Comparison of ENCODE assay signal across 8 cellular contexts in genomic region chr16:87463722-87464690, GRCh38. TPM values are rescaled to one million over a fixed set of nuclear protein-coding genes. Genes with fewer than 3 reads are reported as not detected.
DNase-seq lines count a peak whose midpoint lies in the region; ATAC-seq, FAIRE-seq and TF ChIP-seq lines count a peak whose summit lies in the region.

No MANE protein-coding gene starts in this region.

- ATAC-seq in GM21526 (IDR thresholded peaks at IDR 0.05; ENCODE audit: low FRiP score, unreplicated experiment) (no peak), HG02938 (IDR thresholded peaks at IDR 0.05; ENCODE audit: unreplicated experiment) (no peak)

- H4K20me1 ChIP-seq in OCI-LY7 (ENCODE audit: insufficient read depth, low read length), result no peaks in the 10 kb centered on the region

- H3K4me1 ChIP-seq in OCI-LY7 (ENCODE audit: insufficient read depth, low read length, poor library complexity, severe bottlenecking) (peaks cover 15% of the 10 kb centered on the region), kidney (ENCODE audit: control insufficient read depth in 1 of 2, insufficient read depth in 1 of 2, low read depth in 1 of 2, low read length in 2 of 2) (peaks cover 41 to 43% of the 10 kb centered on the region in 2 donors)

- peak overlapping the region; percentile 39 for H3K4me2 ChIP-seq in OCI-LY7 (ENCODE audit: low read length)

- H3K27ac ChIP-seq in OCI-LY7 (ENCODE audit: low read depth, low read length, poor library complexity, severe bottlenecking) (no peak overlapping the region), kidney (ENCODE audit: low read depth in 2 of 2, low read length in 2 of 2) (peak overlapping the region; percentile 93 to 99)

- BruUV-seq in OCI-LY7 (replicated peaks; lab: Mats Ljungman, UMichigan), result no TSS peak

- H3K9ac ChIP-seq in kidney (ENCODE audit: low read length in 2 of 2), result peak overlapping the region in 1 of 2 donors; percentile 78

- CTCF ChIA-PET in OCI-LY7 (lab: Charles Lee; ENCODE audit: unreplicated experiment), result no interaction called here

- no peak for FAIRE-seq in kidney (lab: Jason Lieb, UNC)

- POLR2A ChIA-PET in OCI-LY7 (lab: Charles Lee), result interaction anchor here (1.5 kb wide), 1 partner anchor 20 kb away, joined by 3 read pairs; no protein-coding TSS in a partner anchor

- DNase-seq in GM13976 (ENCODE audit: low spot score) (peak; percentile 69), OCI-LY7 (ENCODE audit: low spot score) (peak; percentile 13), amniotic epithelial cell (ENCODE audit: low read depth) (peak; percentile 77), kidney (no peak), NCI-H187 treated with DMSO at 0.1 percent for 48 hours (lab: John Stamatoyannopoulos, UW) (no peak)
- peak in 2 of 3 donors; percentile 14 to 16 for DNase-seq in stimulated activated CD4-positive, alpha-beta T cell treated with anti-CD3 and anti-CD28 coated beads, TNF-alpha, amount 100 ng/mL, for 1 hour (ENCODE audit: low read depth in 3 of 3, low spot score in 1 of 3)

- no peak overlapping the region for H2AFZ ChIP-seq in OCI-LY7 (ENCODE audit: low read length)

- peaks cover 5% of the 10 kb centered on the region; the same call in 1 of the 2 replicates for H3K36me3 ChIP-seq in OCI-LY7 (ENCODE audit: insufficient read depth, low read length)
- peaks cover 1 to 2% of the 10 kb centered on the region in 2 donors for H3K36me3 ChIP-seq in kidney (ENCODE audit: control insufficient read depth in 1 of 2, insufficient read depth in 2 of 2, low read length in 2 of 2)

- H3K9me3 ChIP-seq in OCI-LY7 (ENCODE audit: low read length) (no peaks in the 10 kb centered on the region), kidney (ENCODE audit: control insufficient read depth in 1 of 2, low read length in 2 of 2) (no peaks in the 10 kb centered on the region)

- H3K79me2 ChIP-seq in OCI-LY7 (ENCODE audit: insufficient read depth, low read depth, low read length), result no peaks in the 10 kb centered on the region

- no peaks in the 10 kb centered on the region for H3K9me2 ChIP-seq in OCI-LY7 (ENCODE audit: insufficient read depth, low read length)

- intact Hi-C loops in OCI-LY7 (cut with micrococcal nuclease; ENCODE audit: unreplicated experiment), result no loop called here
- intact Hi-C loops in kidney (cut with DNase I), result no loop called here

- TF ChIP-seq CTCF in GM13976 (IDR thresholded peaks at IDR 0.05; ENCODE audit: borderline replicate concordance, control extremely low read depth, extremely low read depth, insufficient read depth, missing control alignments) (no peak), OCI-LY7 (conservative IDR thresholded peaks at IDR 0.05; ENCODE audit: low read length) (no peak), kidney (IDR thresholded peaks at IDR 0.05; ENCODE audit: borderline replicate concordance, extremely low read depth, insufficient read depth) (no peak)

- in situ Hi-C loops in GM13976 (cut with MboI; ENCODE audit: low sequenced_read_pairs, unreplicated experiment), result no loop called here

- H3K4me3 ChIP-seq in OCI-LY7 (ENCODE audit: low read depth, low read length, poor library complexity, severe bottlenecking), result no peak overlapping the region
- H3K4me3 ChIP-seq in kidney (ENCODE audit: low read length in 2 of 2), result peak overlapping the region; percentile 12 to 38

RNA-seq across cellular contexts. Expression of gene ZCCHC14, which starts 28.8 kb away (rescaled TPM):
- 6.0 and 8.5 TPM in 2 replicates for total RNA-seq in OCI-LY7 (2014; rRNA removed; shearing (Covaris generic))
- total RNA-seq in OCI-LY7 (2022) (17.1 and 19.6 TPM in 2 replicates), kidney (32.8 TPM)
- polyA plus RNA-seq in kidney (ENCODE audit: insufficient read depth, low read depth, low replicate concordance), result 6.4 TPM

Comparison
In these comparisons a context has a peak if more than half of its experiments do, and no peak if none do; other contexts are left out.
1. DNase-seq: peak in GM13976 (single experiment), OCI-LY7 (single experiment), amniotic epithelial cell (single experiment) and stimulated activated CD4-positive, alpha-beta T cell treated with anti-CD3 and anti-CD28 coated beads, TNF-alpha, amount 100 ng/mL, for 1 hour (2 of 3); none in kidney (single experiment) and NCI-H187 treated with DMSO at 0.1 percent for 48 hours (single experiment).